In genomic region chr15:90750186-90750585, GRCh38 we compare ENCODE assay signal across 11 cellular contexts.
DNase-seq lines count a peak whose midpoint lies in the region; ATAC-seq and TF ChIP-seq lines count a peak whose summit lies in the region.
"Had no signal": no experiment of that assay in that cellular context is flagged by ENCODE, and none has a peak within 500 bp of the region (broad histone marks: within the 10 kb centered on the region; RNA-seq: fewer than 3 reads in every experiment).

No MANE protein-coding gene starts in this region.

- no peak overlapping the region for H3K4me3 Mint-ChIP-seq in nephron progenitor cell

- ATAC-seq in HG02588 (IDR thresholded peaks at IDR 0.05; ENCODE audit: unreplicated experiment) = no peak
- ATAC-seq: Right ventricle myocardium inferior had no signal

- H3K4me1 Mint-ChIP-seq in nephron progenitor cell = no peaks in the 10 kb centered on the region

- no peak for TF ChIP-seq CTCF in HL-60 (IDR thresholded peaks at IDR 0.05; ENCODE audit: insufficient read depth, low read length)
- TF ChIP-seq CTCF in nephron progenitor cell (IDR thresholded peaks at IDR 0.05) = no peak

- H3K27me3 ChIP-seq in HL-60 (ENCODE audit: insufficient read depth, poor library complexity, severe bottlenecking) = no peaks in the 10 kb centered on the region

- H3K4me3 ChIP-seq in HL-60 (replicated peaks; ENCODE audit: insufficient read depth, low read length) = no peak overlapping the region

- no peaks in the 10 kb centered on the region for H3K9me3 Mint-ChIP-seq in nephron progenitor cell

- H3K36me3 Mint-ChIP-seq in nephron progenitor cell (ENCODE audit: low read depth) = peaks cover 28% of the 10 kb centered on the region

- H3K27ac Mint-ChIP-seq in nephron progenitor cell = peak overlapping the region; percentile 75

- no peaks in the 10 kb centered on the region for H3K27me3 Mint-ChIP-seq in nephron progenitor cell (ENCODE audit: low read depth, poor library complexity)

- no peak overlapping the region for H3K27ac ChIP-seq in HL-60 (replicated peaks)

- peak; percentile 43 for DNase-seq in SIG-M5 treated with dmso at 0.1 percent for 504 hours (lab: John Stamatoyannopoulos, UW; ENCODE audit: unreplicated experiment)
- no peak for DNase-seq in SIG-M5 (lab: John Stamatoyannopoulos, UW)
- peak; percentile 16 to 76 for DNase-seq in HL-60 (ENCODE audit: low read depth in 1 of 2, low spot score in 1 of 2)
- DNase-seq in activated CD4-positive, alpha-beta T cell treated with anti-CD3 and anti-CD28 coated beads, Interleukin-2, amount 50 U/mL, for 48 hours = peak; percentile 47 to 61
- DNase-seq in nephron progenitor cell = no peak
- no peak for DNase-seq in NCI-H1105 (lab: John Stamatoyannopoulos, UW)
- DNase-seq in kidney glomerular epithelial cell (lab: John Stamatoyannopoulos, UW) = no peak
- DNase-seq: mammary epithelial cell, NCI-H2081 treated with DMSO at 0.1 percent for 48 hours had no signal

Comparison
In these comparisons a context has a peak if more than half of its experiments do, and no peak if none do; other contexts are left out.
1. DNase-seq: peak in SIG-M5 treated with dmso at 0.1 percent for 504 hours (single experiment), HL-60 (2 of 2) and activated CD4-positive, alpha-beta T cell treated with anti-CD3 and anti-CD28 coated beads, Interleukin-2, amount 50 U/mL, for 48 hours (2 of 2); none in SIG-M5 (single experiment), nephron progenitor cell (single experiment), NCI-H1105 (single experiment) and kidney glomerular epithelial cell (single experiment).